In the genomic region with DNA sequence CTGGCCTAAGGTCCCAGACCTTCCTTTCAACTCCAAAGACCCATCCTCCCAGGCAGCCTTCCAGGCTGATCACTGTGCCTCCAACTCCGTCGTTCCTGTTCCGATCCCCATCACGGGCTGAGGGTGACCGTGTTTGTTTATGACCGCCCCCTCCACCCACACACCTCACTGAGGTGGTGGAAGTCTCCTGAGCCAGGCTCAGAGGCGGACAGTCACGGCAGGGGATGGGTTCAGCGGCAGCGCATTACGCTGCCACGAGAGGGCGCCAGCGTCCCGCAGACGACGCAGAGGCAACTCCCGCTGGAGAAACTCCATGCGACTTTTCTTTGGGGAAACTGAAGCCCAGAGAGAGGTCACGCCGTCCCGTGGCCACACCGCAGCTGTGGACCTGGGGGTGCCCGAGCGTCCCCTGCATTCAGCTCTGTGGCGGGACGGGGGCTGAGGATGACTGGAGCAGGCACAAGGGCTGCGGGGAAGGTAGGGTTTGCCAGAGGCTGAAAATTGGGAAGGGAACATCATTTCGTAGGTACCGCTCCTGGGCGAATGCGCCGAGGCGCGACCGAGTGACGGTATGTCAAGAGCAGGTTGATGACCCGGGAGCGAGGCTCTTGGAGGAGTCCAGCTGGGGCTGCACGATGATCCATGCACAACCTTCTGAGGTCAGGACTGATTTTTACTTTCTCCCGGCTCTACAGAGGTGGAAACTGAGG, we compare ENCODE assay signal across 7 cellular contexts. TPM values are rescaled to one million over a fixed set of nuclear protein-coding genes. Genes with fewer than 3 reads are reported as not detected.
DNase-seq lines count a peak whose midpoint lies in the region; ATAC-seq and TF ChIP-seq lines count a peak whose summit lies in the region.

No MANE protein-coding gene starts in this region.

- H3K4me3 ChIP-seq in GM12865 (ENCODE audit: low read depth, low read length) (peak overlapping the region; percentile 16), ectodermal cell (ENCODE audit: insufficient read depth, low read depth, low read length) (peak overlapping the region; percentile 36), lower lobe of right lung (peak overlapping the region; percentile 72)

- H3K27me3 Mint-ChIP-seq in activated CD4-positive, alpha-beta memory T cell treated with anti-CD3 and anti-CD28 coated beads for 36 hours: no peaks in the 10 kb centered on the region

- peak; percentile 97 for TF ChIP-seq CTCF in GM12865 (IDR thresholded peaks at IDR 0.05; ENCODE audit: insufficient read depth, low read depth, low read length, missing control alignments)
- TF ChIP-seq CTCF in lower lobe of right lung (IDR thresholded peaks at IDR 0.05): peak; percentile 99

- H3K4me1 ChIP-seq in ectodermal cell (ENCODE audit: control insufficient read depth, insufficient read depth, low read length) (no peaks in the 10 kb centered on the region), lower lobe of right lung (peaks cover 42% of the 10 kb centered on the region)

- no peak overlapping the region for H3K27ac ChIP-seq in ectodermal cell (ENCODE audit: insufficient read depth, low read depth, low read length, poor library complexity, severe bottlenecking)
- H3K27ac ChIP-seq in lower lobe of right lung: peak overlapping the region; percentile 86

- H3K36me3 Mint-ChIP-seq in activated CD4-positive, alpha-beta memory T cell treated with anti-CD3 and anti-CD28 coated beads for 36 hours: peaks cover 28% of the 10 kb centered on the region

- POLR2A ChIA-PET in activated CD4-positive, alpha-beta memory T cell treated with anti-CD3 and anti-CD28 coated beads for 36 hours (lab: Charles Lee): interaction anchor here (0.8 to 2.1 kb wide), 6 partner anchors 17 to 197 kb away, joined by 3 to 10 read pairs (median 5); a partner anchor contains a TSS

- peak overlapping the region; percentile 83 for H3K4me3 Mint-ChIP-seq in activated CD4-positive, alpha-beta memory T cell treated with anti-CD3 and anti-CD28 coated beads for 36 hours

- CTCF ChIA-PET in activated CD4-positive, alpha-beta memory T cell treated with anti-CD3 and anti-CD28 coated beads for 36 hours (lab: Charles Lee): interaction anchor here (0.6 to 5.3 kb wide), 11 partner anchors 17 to 1210 kb away, joined by 3 to 122 read pairs (median 5); a partner anchor contains a TSS

- no peaks in the 10 kb centered on the region for H3K9me3 ChIP-seq in ectodermal cell (ENCODE audit: control insufficient read depth, low read length)
- H3K9me3 ChIP-seq in lower lobe of right lung: no peaks in the 10 kb centered on the region

- peaks cover 35% of the 10 kb centered on the region for H3K4me1 Mint-ChIP-seq in activated CD4-positive, alpha-beta memory T cell treated with anti-CD3 and anti-CD28 coated beads for 36 hours (ENCODE audit: low read depth)

- peak; percentile 48 for ATAC-seq in HG02981 (IDR thresholded peaks at IDR 0.05; ENCODE audit: unreplicated experiment)
- peak; percentile 90 to 92 for ATAC-seq in lower lobe of right lung

- H3K36me3 ChIP-seq in ectodermal cell (ENCODE audit: control insufficient read depth, insufficient read depth, low read length) (no peaks in the 10 kb centered on the region), lower lobe of right lung (peaks cover 38% of the 10 kb centered on the region)

- peak; percentile 83 for DNase-seq in GM12865 (ENCODE audit: low read depth)
- peak; percentile 27 for DNase-seq in NCI-H524 treated with DMSO at 0.1 percent for 48 hours (lab: John Stamatoyannopoulos, UW)
- DNase-seq in activated CD4-positive, alpha-beta memory T cell treated with anti-CD3 and anti-CD28 coated beads for 36 hours: peak; percentile 88
- peak; percentile 90 for DNase-seq in lower lobe of right lung
- peak; percentile 62 to 76 (median 68) for DNase-seq in stimulated activated CD4-positive, alpha-beta T cell treated with anti-CD3 and anti-CD28 coated beads, TNF-alpha, amount 100 ng/mL, for 1 hour (ENCODE audit: low read depth in 3 of 3, low spot score in 1 of 3)

- 2% methylated on average over 41 of the region's 41 CpGs for WGBS in ectodermal cell, 2 experiments

- intact Hi-C loops in activated CD4-positive, alpha-beta memory T cell treated with anti-CD3 and anti-CD28 coated beads for 36 hours (cut with micrococcal nuclease): loop anchor here (1.0 to 2.0 kb wide), 3 partner anchors 38 to 146 kb away; a partner anchor contains a TSS
- intact Hi-C loops in lower lobe of right lung (cut with DNase I): loop anchor here (5.0 kb wide), 1 partner anchor 50 kb away; no protein-coding TSS in a partner anchor

- peaks cover 2% of the 10 kb centered on the region for H3K9me3 Mint-ChIP-seq in activated CD4-positive, alpha-beta memory T cell treated with anti-CD3 and anti-CD28 coated beads for 36 hours

- peaks cover 15% of the 10 kb centered on the region for H3K27me3 ChIP-seq in ectodermal cell (ENCODE audit: control insufficient read depth, insufficient read depth, low read length, poor library complexity, severe bottlenecking)
- H3K27me3 ChIP-seq in lower lobe of right lung (ENCODE audit: low read depth): no peaks in the 10 kb centered on the region

- H3K27ac Mint-ChIP-seq in activated CD4-positive, alpha-beta memory T cell treated with anti-CD3 and anti-CD28 coated beads for 36 hours: peak overlapping the region; percentile 82

RNA-seq across cellular contexts. Expression of a gene that starts 0.9 kb away (rescaled TPM):
- total RNA-seq in activated CD4-positive, alpha-beta memory T cell treated with anti-CD3 and anti-CD28 coated beads for 36 hours: 10 to 100 TPM; 28.2 to 28.6 TPM
- polyA plus RNA-seq in ectodermal cell (2013, experiment 1 of 4): 2.6 TPM
- 1.6 TPM for polyA plus RNA-seq in ectodermal cell (2013, experiment 2 of 4)
- polyA plus RNA-seq in ectodermal cell (2013, experiment 3 of 4): 2.1 TPM
- 2.3 TPM for polyA plus RNA-seq in ectodermal cell (2013, experiment 4 of 4)
- total RNA-seq in lower lobe of right lung: 89.4 TPM

RNA-seq across cellular contexts. Expression of a gene that starts 40.1 kb away (rescaled TPM):
- under 1 TPM in 1 of 2 experiments, not detected in 1; 0.24 TPM for total RNA-seq in activated CD4-positive, alpha-beta memory T cell treated with anti-CD3 and anti-CD28 coated beads for 36 hours
- 7.3 TPM for polyA plus RNA-seq in ectodermal cell (2013, experiment 1 of 4)
- 6.9 TPM for polyA plus RNA-seq in ectodermal cell (2013, experiment 2 of 4)
- polyA plus RNA-seq in ectodermal cell (2013, experiment 3 of 4): 10.5 TPM
- 9.4 TPM for polyA plus RNA-seq in ectodermal cell (2013, experiment 4 of 4)
- not detected for total RNA-seq in lower lobe of right lung

Comparison
In these comparisons a context has a peak if more than half of its experiments do, and no peak if none do; other contexts are left out.
1. DNase-seq: peak in every context shown above with its lines; median percentile 90 in lower lobe of right lung; 88 in activated CD4-positive, alpha-beta memory T cell treated with anti-CD3 and anti-CD28 coated beads for 36 hours; 83 in GM12865; 68 in stimulated activated CD4-positive, alpha-beta T cell treated with anti-CD3 and anti-CD28 coated beads, TNF-alpha, amount 100 ng/mL, for 1 hour; 27 in NCI-H524 treated with DMSO at 0.1 percent for 48 hours.
2. H3K4me3 ChIP-seq: peak in every context shown above with its lines; median percentile 72 in lower lobe of right lung; 36 in ectodermal cell; 16 in GM12865.